ENCODE assay signal across 9 cellular contexts in genomic region chr4:102817613-102818268, GRCh38. TPM values are rescaled to one million over a fixed set of nuclear protein-coding genes. Genes with fewer than 3 reads are reported as not detected.
A peak's percentile ranks its signal among the peaks of the same experiment; 100 is the strongest.
DNase-seq lines count a peak whose midpoint lies in the region; ATAC-seq, FAIRE-seq and TF ChIP-seq lines count a peak whose summit lies in the region.
"Had no signal": no experiment of that assay in that cellular context is flagged by ENCODE, and none has a peak within 500 bp of the region (broad histone marks: within the 10 kb centered on the region; RNA-seq: fewer than 3 reads in every experiment).

No MANE protein-coding gene starts in this region.

- intact Hi-C loops in Right ventricle myocardium superior (cut with DNase I) (no loop called here), cardiac septum (cut with DNase I) (no loop called here), ascending aorta (cut with DNase I) (no loop called here)

- 92% methylated on average over 9 of the region's 9 CpGs for WGBS in mesenchymal stem cell
- 40 to 47% methylated on average over 9 of the region's 9 CpGs for WGBS in upper lobe of left lung, 2 donors

- H4K8ac ChIP-seq in mesenchymal stem cell (ENCODE audit: low read length) = no peak overlapping the region

- H3K4me2 ChIP-seq in mesenchymal stem cell (ENCODE audit: low read length, poor library complexity, severe bottlenecking) = no peak overlapping the region

- no peak overlapping the region for H2BK12ac ChIP-seq in mesenchymal stem cell (ENCODE audit: low read length in 2 of 2)

- H2BK120ac ChIP-seq in mesenchymal stem cell (ENCODE audit: low read depth, low read length) = no peak overlapping the region

- H3K4me3 ChIP-seq in ascending aorta (peak overlapping the region; percentile 20 to 38), mesenchymal stem cell (ENCODE audit: insufficient read depth in 1 of 2, low read depth in 1 of 2, low read length in 2 of 2) (peak overlapping the region in 1 of 2 experiments; percentile 40), upper lobe of left lung (no peak overlapping the region)

- H3K4me1 ChIP-seq in ascending aorta (peaks cover 13 to 69% of the 10 kb centered on the region in 2 donors), mesenchymal stem cell (ENCODE audit: control insufficient read depth, insufficient read depth, low read depth, low read length) (peaks cover 2% of the 10 kb centered on the region), upper lobe of left lung (peaks cover 85 to 98% (median 94%) of the 10 kb centered on the region in 4 donors)

- no peak for TF ChIP-seq POLR2A in upper lobe of left lung (IDR thresholded peaks at IDR 0.05)

- no peak overlapping the region for H3K4ac ChIP-seq in mesenchymal stem cell (ENCODE audit: low read depth in 1 of 2, low read length in 2 of 2)

- H3K9ac ChIP-seq in mesenchymal stem cell (ENCODE audit: low read length) = peak overlapping the region; percentile 59

- no peak overlapping the region for H2AFZ ChIP-seq in mesenchymal stem cell (ENCODE audit: low read depth, low read length)

- FAIRE-seq in GM19239 (lab: Jason Lieb, UNC) = no peak
- FAIRE-seq: HTR-8/SVneo had no signal

- H3K14ac ChIP-seq in mesenchymal stem cell (ENCODE audit: low read length in 2 of 2) = no peak overlapping the region

- ATAC-seq in Right ventricle myocardium superior (ENCODE audit: poor library complexity) (peak; percentile 7), upper lobe of left lung (ENCODE audit: low FRiP score in 2 of 2) (peak in 1 of 2 donors; percentile 39)

- no peak for DNase-seq in Right ventricle myocardium superior
- DNase-seq in cardiac septum (ENCODE audit: low spot score) = no peak
- DNase-seq in ascending aorta (ENCODE audit: low spot score in 2 of 2) = no peak
- DNase-seq in mesenchymal stem cell = no peak
- no peak for DNase-seq in upper lobe of left lung
- no peak for DNase-seq in GM19239 (ENCODE audit: insufficient read length, low spot score)
- DNase-seq in NCI-H510A (lab: John Stamatoyannopoulos, UW) = no peak
- no peak for DNase-seq in SIG-M5 treated with dmso at 0.1 percent for 504 hours (lab: John Stamatoyannopoulos, UW; ENCODE audit: unreplicated experiment)

- H3K18ac ChIP-seq in mesenchymal stem cell (ENCODE audit: low read depth in 1 of 2, low read length in 2 of 2) = no peak overlapping the region

- TF ChIP-seq EP300 in upper lobe of left lung (IDR thresholded peaks at IDR 0.05) = no peak

- H3K27ac ChIP-seq in ascending aorta = peak overlapping the region in 1 of 2 donors; percentile 58
- H3K27ac ChIP-seq in mesenchymal stem cell (ENCODE audit: low read length, poor library complexity, severe bottlenecking) = peak overlapping the region; percentile 29
- H3K27ac ChIP-seq in upper lobe of left lung = peak overlapping the region in 3 of 4 donors; percentile 15 to 57 (median 21)

- H4K91ac ChIP-seq in mesenchymal stem cell (ENCODE audit: low read length) = no peak overlapping the region

- H2BK5ac ChIP-seq in mesenchymal stem cell (ENCODE audit: low read depth, low read length, poor library complexity, severe bottlenecking) = no peak overlapping the region

- H3K27me3 ChIP-seq in ascending aorta (no peaks in the 10 kb centered on the region), mesenchymal stem cell (ENCODE audit: control insufficient read depth in 1 of 2, insufficient read depth in 1 of 2, low read length in 2 of 2) (no peaks in the 10 kb centered on the region), upper lobe of left lung (no peaks in the 10 kb centered on the region)

- H3K23ac ChIP-seq in mesenchymal stem cell (ENCODE audit: low read length in 2 of 2) = no peak overlapping the region

- H3K9me3 ChIP-seq in ascending aorta = no peaks in the 10 kb centered on the region
- no peaks in the 10 kb centered on the region for H3K9me3 ChIP-seq in mesenchymal stem cell (ENCODE audit: control insufficient read depth, low read length)
- no peaks in the 10 kb centered on the region for H3K9me3 ChIP-seq in upper lobe of left lung

- no peaks in the 10 kb centered on the region for H3K79me1 ChIP-seq in mesenchymal stem cell (replicated peaks; ENCODE audit: low read length, poor library complexity, severe bottlenecking)

- TF ChIP-seq CTCF in ascending aorta (IDR thresholded peaks at IDR 0.05) = no peak
- TF ChIP-seq CTCF in upper lobe of left lung (IDR thresholded peaks at IDR 0.05) = no peak

- H2AK5ac ChIP-seq in mesenchymal stem cell (ENCODE audit: low read length, severe bottlenecking) = no peak overlapping the region

- peaks cover 0 to 4% of the 10 kb centered on the region in 2 donors for H3K36me3 ChIP-seq in ascending aorta
- H3K36me3 ChIP-seq in mesenchymal stem cell (ENCODE audit: control insufficient read depth in 1 of 2, insufficient read depth in 2 of 2, low read depth in 1 of 2, low read length in 2 of 2) = peaks cover 0 to 31% of the 10 kb centered on the region in 2 experiments
- peaks cover 0 to 14% (median 3%) of the 10 kb centered on the region in 4 donors for H3K36me3 ChIP-seq in upper lobe of left lung

- no peak overlapping the region for H2BK15ac ChIP-seq in mesenchymal stem cell (ENCODE audit: low read depth, poor library complexity, severe bottlenecking)

RNA-seq across cellular contexts. Expression of gene UBE2D3, which starts 9.6 kb away (rescaled TPM):
- total RNA-seq in Right ventricle myocardium superior = 262 TPM
- 239 TPM for total RNA-seq in cardiac septum
- total RNA-seq in ascending aorta = 379 TPM
- polyA plus RNA-seq in mesenchymal stem cell (2013, experiment 1 of 2) = 603 TPM
- 627 TPM for polyA plus RNA-seq in mesenchymal stem cell (2013, experiment 2 of 2)
- total RNA-seq in upper lobe of left lung = 100 to 1,000 TPM; 215 to 376 (median 317) TPM

RNA-seq across cellular contexts. Expression of gene CISD2, which starts 51.1 kb away (rescaled TPM):
- total RNA-seq in Right ventricle myocardium superior (14.1 TPM), cardiac septum (15.8 TPM), ascending aorta (10.4 TPM), upper lobe of left lung (10 to 100 TPM in 4 of 6 donors, 1 to 10 TPM in 2; 1.3 to 30.3 (median 18.3) TPM)
- 39.9 TPM for polyA plus RNA-seq in mesenchymal stem cell (2013, experiment 1 of 2)
- 43.0 TPM for polyA plus RNA-seq in mesenchymal stem cell (2013, experiment 2 of 2)

RNA-seq across cellular contexts. Expression of gene MANBA, which starts 57.0 kb away (rescaled TPM):
- total RNA-seq in Right ventricle myocardium superior (22.4 TPM), cardiac septum (29.8 TPM), ascending aorta (9.7 TPM), upper lobe of left lung (100 to 1,000 TPM in 2 of 6 donors, 10 to 100 TPM in 4; 47.6 to 152 (median 59.3) TPM)
- polyA plus RNA-seq in mesenchymal stem cell (2013, experiment 1 of 2) = 68.5 TPM
- polyA plus RNA-seq in mesenchymal stem cell (2013, experiment 2 of 2) = 66.9 TPM

Comparison
In these comparisons a context has a peak if more than half of its experiments do, and no peak if none do; other contexts are left out.
1. H3K4me3 ChIP-seq: peak in ascending aorta (2 of 2); none in upper lobe of left lung (0 of 4).